In the genomic region with DNA sequence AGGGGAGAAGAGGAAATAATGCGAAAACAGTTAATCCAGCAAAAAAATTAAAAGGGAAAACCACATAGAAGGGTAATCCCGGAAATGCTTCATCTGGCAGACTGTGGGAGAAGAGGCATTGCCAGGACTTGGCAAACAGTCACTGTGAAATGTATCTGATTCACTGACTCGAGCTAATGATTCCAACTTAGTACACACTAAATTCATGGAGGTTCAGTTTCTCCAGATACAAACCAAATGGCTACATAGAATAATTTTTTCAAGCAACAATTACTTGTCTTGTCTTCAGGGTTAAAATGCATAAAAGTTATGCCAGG, we compare ENCODE assay signal across 10 cellular contexts. TPM values are rescaled to one million over a fixed set of nuclear protein-coding genes. Genes with fewer than 3 reads are reported as not detected.
A peak's percentile ranks its signal among the peaks of the same experiment; 100 is the strongest.
DNase-seq lines count a peak whose midpoint lies in the region; ATAC-seq and TF ChIP-seq lines count a peak whose summit lies in the region.
"Had no signal": no experiment of that assay in that cellular context is flagged by ENCODE, and none has a peak within 500 bp of the region (broad histone marks: within the 10 kb centered on the region; RNA-seq: fewer than 3 reads in every experiment).

No MANE protein-coding gene starts in this region.

- no peaks in the 10 kb centered on the region for H3K9me3 Mint-ChIP-seq in CD4-positive, alpha-beta T cell
- H3K9me3 Mint-ChIP-seq in progenitor cell of endocrine pancreas (ENCODE audit: low read depth): no peaks in the 10 kb centered on the region
- no peaks in the 10 kb centered on the region for H3K9me3 Mint-ChIP-seq in activated T-helper 1 cell treated with anti-CD3 and anti-CD28 coated beads, Interleukin-12 subunit alpha, Interleukin-12 subunit beta, Interleukin-2, Interleukin-4 antibody, amounts not matched to agents 30 ng/mL and 10 ng/mL and 1 ng/mL, durations not matched to agents 14 hours and 24 hours and 36 hours

- 18 to 26% methylated on average over 3 of the region's 3 CpGs for WGBS in esophagus squamous epithelium, 2 donors

- H3K27ac ChIP-seq in CD4-positive, alpha-beta T cell (ENCODE audit: low read depth, low read length): peak overlapping the region; percentile 58
- H3K27ac ChIP-seq in SK-N-MC: peak overlapping the region; percentile 26; the same call in 1 of the 2 replicates
- peak overlapping the region in 3 of 4 donors; percentile 21 to 78 (median 73) for H3K27ac ChIP-seq in esophagus squamous epithelium

- no peaks in the 10 kb centered on the region for H3K27me3 ChIP-seq in CD4-positive, alpha-beta T cell (ENCODE audit: control insufficient read depth, insufficient read depth, low read length)
- H3K27me3 ChIP-seq in esophagus squamous epithelium: no peaks in the 10 kb centered on the region

- H3K9me3 ChIP-seq in CD4-positive, alpha-beta T cell (ENCODE audit: control insufficient read depth, low read length): no peaks in the 10 kb centered on the region
- H3K9me3 ChIP-seq in SK-N-MC (ENCODE audit: low read depth, low read length): no peaks in the 10 kb centered on the region
- no peaks in the 10 kb centered on the region for H3K9me3 ChIP-seq in esophagus squamous epithelium

- no peak overlapping the region for H3K4me3 ChIP-seq in SK-N-MC
- H3K4me3 ChIP-seq in esophagus squamous epithelium: peak overlapping the region in 1 of 4 donors; percentile 2

- intact Hi-C loops in CD4-positive, alpha-beta T cell (cut with DNase I, micrococcal nuclease): loop anchor here in 1 of 2 experiments (5.0 kb wide), 1 partner anchor 35 kb away; the partner anchor contains the start of gene GDI2
- intact Hi-C loops in esophagus squamous epithelium (cut with DNase I): no loop called here
- intact Hi-C loops in activated T-helper 1 cell treated with anti-CD3 and anti-CD28 coated beads, Interleukin-12 subunit alpha, Interleukin-12 subunit beta, Interleukin-2, Interleukin-4 antibody, amounts not matched to agents 30 ng/mL and 10 ng/mL and 1 ng/mL, durations not matched to agents 14 hours and 24 hours and 36 hours (cut with micrococcal nuclease): loop anchor here (5.0 kb wide), 1 partner anchor 45 kb away; no protein-coding TSS in a partner anchor

- peaks cover 16% of the 10 kb centered on the region; the same call in 1 of the 2 replicates for H3K36me3 ChIP-seq in SK-N-MC (ENCODE audit: insufficient read depth, low read length)
- H3K36me3 ChIP-seq in esophagus squamous epithelium: peaks cover 0 to 96% (median 0%) of the 10 kb centered on the region in 3 donors

- H3K36me3 Mint-ChIP-seq in CD4-positive, alpha-beta T cell (ENCODE audit: low read depth): peaks cover 95% of the 10 kb centered on the region
- H3K36me3 Mint-ChIP-seq in progenitor cell of endocrine pancreas (ENCODE audit: insufficient read depth): peaks cover 37% of the 10 kb centered on the region
- peaks cover 39% of the 10 kb centered on the region for H3K36me3 Mint-ChIP-seq in activated T-helper 1 cell treated with anti-CD3 and anti-CD28 coated beads, Interleukin-12 subunit alpha, Interleukin-12 subunit beta, Interleukin-2, Interleukin-4 antibody, amounts not matched to agents 30 ng/mL and 10 ng/mL and 1 ng/mL, durations not matched to agents 14 hours and 24 hours and 36 hours (ENCODE audit: low read depth)

- CTCF ChIA-PET in CD4-positive, alpha-beta T cell (lab: Charles Lee): no interaction called here

- peaks cover 0 to 27% (median 20%) of the 10 kb centered on the region in 3 donors for H3K4me1 ChIP-seq in esophagus squamous epithelium

- no peak overlapping the region for H3K9ac ChIP-seq in SK-N-MC (ENCODE audit: insufficient read length)

- H3K4me1 Mint-ChIP-seq in CD4-positive, alpha-beta T cell (ENCODE audit: low read depth): peaks cover 62% of the 10 kb centered on the region
- peaks cover 7% of the 10 kb centered on the region for H3K4me1 Mint-ChIP-seq in progenitor cell of endocrine pancreas (ENCODE audit: low read depth)
- H3K4me1 Mint-ChIP-seq in activated T-helper 1 cell treated with anti-CD3 and anti-CD28 coated beads, Interleukin-12 subunit alpha, Interleukin-12 subunit beta, Interleukin-2, Interleukin-4 antibody, amounts not matched to agents 30 ng/mL and 10 ng/mL and 1 ng/mL, durations not matched to agents 14 hours and 24 hours and 36 hours (ENCODE audit: low read depth): peaks cover 45% of the 10 kb centered on the region

- H3K4me3 Mint-ChIP-seq in CD4-positive, alpha-beta T cell: no peak overlapping the region
- H3K4me3 Mint-ChIP-seq in progenitor cell of endocrine pancreas (ENCODE audit: low read depth): no peak overlapping the region
- no peak overlapping the region for H3K4me3 Mint-ChIP-seq in activated T-helper 1 cell treated with anti-CD3 and anti-CD28 coated beads, Interleukin-12 subunit alpha, Interleukin-12 subunit beta, Interleukin-2, Interleukin-4 antibody, amounts not matched to agents 30 ng/mL and 10 ng/mL and 1 ng/mL, durations not matched to agents 14 hours and 24 hours and 36 hours

- no peak for TF ChIP-seq CTCF in CD4-positive, alpha-beta T cell (IDR thresholded peaks at IDR 0.05)
- TF ChIP-seq CTCF in esophagus squamous epithelium (IDR thresholded peaks at IDR 0.05) (no peak), progenitor cell of endocrine pancreas (IDR thresholded peaks at IDR 0.05; ENCODE audit: unreplicated experiment) (no peak)

- no peak for DNase-seq in CD4-positive, alpha-beta T cell
- DNase-seq in SK-N-MC (ENCODE audit: low read depth, low spot score): no peak
- DNase-seq in esophagus squamous epithelium (lab: John Stamatoyannopoulos, UW): no peak
- DNase-seq in progenitor cell of endocrine pancreas (ENCODE audit: low spot score, unreplicated experiment): no peak
- no peak for DNase-seq in activated T-helper 1 cell treated with anti-CD3 and anti-CD28 coated beads, Interleukin-12 subunit alpha, Interleukin-12 subunit beta, Interleukin-2, Interleukin-4 antibody, amounts not matched to agents 30 ng/mL and 10 ng/mL and 1 ng/mL, durations not matched to agents 14 hours and 24 hours and 36 hours (ENCODE audit: low spot score)
- DNase-seq in SIG-M5 treated with dmso at 0.1 percent for 504 hours (lab: John Stamatoyannopoulos, UW; ENCODE audit: unreplicated experiment): no peak
- no peak for DNase-seq in NCI-H2029 (lab: John Stamatoyannopoulos, UW)
- DNase-seq: central memory CD4-positive, alpha-beta T cell; GOT3 had no signal

- H3K27ac Mint-ChIP-seq in CD4-positive, alpha-beta T cell: peak overlapping the region; percentile 92
- peak overlapping the region; percentile 33 for H3K27ac Mint-ChIP-seq in progenitor cell of endocrine pancreas
- H3K27ac Mint-ChIP-seq in activated T-helper 1 cell treated with anti-CD3 and anti-CD28 coated beads, Interleukin-12 subunit alpha, Interleukin-12 subunit beta, Interleukin-2, Interleukin-4 antibody, amounts not matched to agents 30 ng/mL and 10 ng/mL and 1 ng/mL, durations not matched to agents 14 hours and 24 hours and 36 hours: no peak overlapping the region

- POLR2A ChIA-PET in CD4-positive, alpha-beta T cell (lab: Charles Lee): interaction anchor here (0.8 to 3.1 kb wide), 8 partner anchors 10 to 113 kb away, joined by 3 to 29 read pairs (median 14); partner anchors contain the start of genes ANKRD16, FBH1, GDI2 and TASOR2

- no peak for TF ChIP-seq POLR2A in esophagus squamous epithelium (IDR thresholded peaks at IDR 0.05)

- H3K27me3 Mint-ChIP-seq in CD4-positive, alpha-beta T cell: no peaks in the 10 kb centered on the region
- H3K27me3 Mint-ChIP-seq in progenitor cell of endocrine pancreas: no peaks in the 10 kb centered on the region
- H3K27me3 Mint-ChIP-seq in activated T-helper 1 cell treated with anti-CD3 and anti-CD28 coated beads, Interleukin-12 subunit alpha, Interleukin-12 subunit beta, Interleukin-2, Interleukin-4 antibody, amounts not matched to agents 30 ng/mL and 10 ng/mL and 1 ng/mL, durations not matched to agents 14 hours and 24 hours and 36 hours (ENCODE audit: insufficient read depth): no peaks in the 10 kb centered on the region

- ATAC-seq in CD4-positive, alpha-beta T cell (ENCODE audit: poor library complexity): no peak
- ATAC-seq in HG02678 (IDR thresholded peaks at IDR 0.05; ENCODE audit: unreplicated experiment): no peak

RNA-seq across cellular contexts. Expression of gene GDI2, which starts 36.4 kb away (rescaled TPM):
- total RNA-seq in CD4-positive, alpha-beta T cell: 10 to 100 TPM; 78.1 to 82.3 TPM
- 100 to 1,000 TPM; 153 to 299 (median 257) TPM for total RNA-seq in esophagus squamous epithelium
- total RNA-seq in progenitor cell of endocrine pancreas: 284 and 287 TPM in 2 replicates
- 288 and 290 TPM in 2 replicates for total RNA-seq in activated T-helper 1 cell treated with anti-CD3 and anti-CD28 coated beads, Interleukin-12 subunit alpha, Interleukin-12 subunit beta, Interleukin-2, Interleukin-4 antibody, amounts not matched to agents 30 ng/mL and 10 ng/mL and 1 ng/mL, durations not matched to agents 14 hours and 24 hours and 36 hours
